15 cellular contexts compared by ENCODE assay signal in genomic region chr1:81650741-81651140, GRCh38.
"Had no signal": no experiment of that assay in that cellular context is flagged by ENCODE, and none has a peak within 500 bp of the region (broad histone marks: within the 10 kb centered on the region; RNA-seq: fewer than 3 reads in every experiment).

No MANE protein-coding gene starts in this region.

- DNase-seq: activated B cell treated with CpG ODN at 0.5 μM for 24 hours; activated CD4-positive, alpha-beta T cell treated with anti-CD3 and anti-CD28 coated beads for 48 hours; activated CD8-positive, alpha-beta memory T cell treated with anti-CD3 and anti-CD28 coated beads, Interleukin-2, amount 50 U/mL, for 4 hours; activated CD8-positive, alpha-beta T cell treated with anti-CD3 and anti-CD28 coated beads, Interleukin-2, amount 10 ng/mL, durations not matched to agents 7 days and 5 days; activated gamma-delta T cell; activated T-cell treated with anti-CD3 and anti-CD28 coated beads, Interleukin-2, amount 50 U/mL, for 72 hours; effector memory CD8-positive, alpha-beta T cell; gastrocnemius medialis; islet precursor cell; mammary epithelial cell; naive thymus-derived CD4-positive, alpha-beta T cell; retina; stimulated activated CD4-positive, alpha-beta T cell treated with anti-CD3 and anti-CD28 coated beads, Interleukin-4, amount 100 ng/mL, for 1 hour; stimulated activated naive B cell treated with anti-CD40 and anti-IgM and Interleukin-4, amounts not matched to agents 10 μg/mL and 1 μg/mL and 100 μg/mL, for 72 hours; tibial artery had no signal

- H3K36me3 ChIP-seq: gastrocnemius medialis, tibial artery had no signal

- H3K4me3 ChIP-seq: gastrocnemius medialis, tibial artery had no signal

- H3K27me3 ChIP-seq: gastrocnemius medialis, tibial artery had no signal

- H3K9me3 ChIP-seq: gastrocnemius medialis, tibial artery had no signal

- H3K4me1 ChIP-seq: gastrocnemius medialis had no signal

- H3K27ac ChIP-seq: gastrocnemius medialis, tibial artery had no signal
